ENCODE assay signal across 28 cellular contexts in the genomic region with DNA sequence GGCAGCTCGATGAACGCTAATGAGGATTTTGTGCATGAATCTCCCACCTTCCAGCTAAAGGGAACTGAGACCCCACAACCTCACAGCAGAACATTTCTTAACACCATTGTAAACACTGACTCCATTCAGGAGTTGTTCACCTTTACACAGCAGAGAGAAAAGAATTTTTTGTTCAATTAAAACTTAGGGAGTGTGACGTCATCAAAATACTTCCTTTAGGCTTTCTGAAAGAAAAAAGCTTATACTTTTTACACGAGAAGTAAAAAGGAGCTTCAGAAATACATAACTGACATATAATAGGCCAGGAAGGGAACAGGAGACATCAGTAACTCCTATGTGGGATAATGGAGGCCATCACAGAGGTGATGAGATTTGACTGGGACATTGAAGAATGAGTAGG.
"Had no signal": no experiment of that assay in that cellular context is flagged by ENCODE, and none has a peak within 500 bp of the region (broad histone marks: within the 10 kb centered on the region; RNA-seq: fewer than 3 reads in every experiment).

No MANE protein-coding gene starts in this region.

- H3K36me3 Mint-ChIP-seq: immature natural killer cell, mesothelial cell of epicardium, naive B cell had no signal

- H3K9me3 ChIP-seq: colonic mucosa, gastroesophageal sphincter, heart left ventricle, left ventricle myocardium inferior, lower lobe of right lung, mucosa of descending colon had no signal

- H3K27me3 Mint-ChIP-seq: dendritic cell treated with granulocyte-macrophage colony-stimulating factor and Interleukin-4, amounts not matched to agents 40 ng/mL and 50 ng/mL, for 4 days had no signal

- H3K4me3 Mint-ChIP-seq: dendritic cell treated with granulocyte-macrophage colony-stimulating factor and Interleukin-4, amounts not matched to agents 40 ng/mL and 50 ng/mL, for 4 days; effector memory CD8-positive, alpha-beta T cell; endodermal cell; immature natural killer cell; mesothelial cell of epicardium; naive B cell had no signal

- DNase-seq: colonic mucosa; cortex of kidney; effector CD8-positive, alpha-beta T cell; effector memory CD8-positive, alpha-beta T cell; endodermal cell; erythroblast; foreskin keratinocyte; heart left ventricle; hypothalamus; immature natural killer cell; islet precursor cell; kidney; kidney glomerular epithelial cell; left colon; left ventricle myocardium inferior; lower lobe of right lung; mesenchymal stem cell; mucosa of descending colon; naive B cell had no signal

- H3K4me1 ChIP-seq: colonic mucosa, foreskin keratinocyte, heart left ventricle, left ventricle myocardium inferior, lower lobe of right lung had no signal

- H3K27ac Mint-ChIP-seq: dendritic cell treated with granulocyte-macrophage colony-stimulating factor and Interleukin-4, amounts not matched to agents 40 ng/mL and 50 ng/mL, for 4 days; effector memory CD8-positive, alpha-beta T cell; endodermal cell; immature natural killer cell; mesothelial cell of epicardium; naive B cell had no signal

- ATAC-seq: effector memory CD8-positive, alpha-beta T cell; esophagus mucosa; foreskin keratinocyte; gastroesophageal sphincter; heart left ventricle; left colon; left lobe of liver; lower lobe of right lung; mucosa of descending colon had no signal

- H2AFZ ChIP-seq: hepatocyte had no signal

- H3K9me3 Mint-ChIP-seq: effector memory CD8-positive, alpha-beta T cell; endodermal cell; immature natural killer cell had no signal

- H3K27me3 ChIP-seq: foreskin keratinocyte, gastroesophageal sphincter, heart left ventricle, hepatocyte had no signal

- FAIRE-seq: endometrium, frontal cortex, kidney had no signal

- H3K36me3 ChIP-seq: colonic mucosa, gastroesophageal sphincter, heart left ventricle, left ventricle myocardium inferior, lower lobe of right lung had no signal

- H3K4me3 ChIP-seq: colonic mucosa, gastroesophageal sphincter, heart left ventricle, hepatocyte, left ventricle myocardium inferior, lower lobe of right lung, mucosa of descending colon had no signal

- H3K4me2 ChIP-seq: hepatocyte had no signal

- H3K27ac ChIP-seq: colonic mucosa, epithelial cell of prostate, foreskin keratinocyte, gastroesophageal sphincter, heart left ventricle, hepatocyte, left ventricle myocardium inferior, lower lobe of right lung had no signal

- H3K4me1 Mint-ChIP-seq: immature natural killer cell had no signal

- H3K79me2 ChIP-seq: hepatocyte had no signal
